In the genomic region with DNA sequence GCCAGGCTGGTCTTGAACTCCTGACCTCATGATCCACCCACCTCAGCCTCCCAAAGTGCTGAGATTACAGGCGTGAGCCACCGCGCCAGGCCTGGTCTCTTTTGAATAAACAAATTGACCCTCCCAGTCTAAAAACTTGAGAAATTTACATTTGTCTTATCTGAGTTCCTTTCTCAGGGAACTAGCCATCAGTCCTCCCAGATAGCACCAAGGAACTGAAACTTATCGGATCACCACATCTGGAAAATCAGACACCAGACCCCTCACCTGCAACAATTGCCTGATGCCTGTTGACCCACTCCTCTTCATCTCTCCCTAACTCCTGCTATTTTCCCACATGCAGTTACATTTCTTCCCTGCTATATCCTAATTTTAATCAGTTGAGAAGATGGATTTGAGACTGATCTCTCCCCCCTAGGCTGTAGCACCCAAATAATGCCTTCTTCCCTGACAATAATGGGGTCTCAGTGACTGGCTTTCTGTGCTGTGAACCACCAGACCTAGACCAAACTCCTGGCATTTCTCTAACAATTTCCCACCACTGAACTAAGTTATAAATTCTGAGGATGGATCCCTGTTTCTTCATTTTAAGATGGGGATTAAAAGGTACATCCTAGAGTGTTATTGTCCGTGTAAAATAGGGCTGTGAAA, we compare ENCODE assay signal across 2 cellular contexts.
TF ChIP-seq lines count a peak whose summit lies in the region.

No MANE protein-coding gene starts in this region.

TF ChIP-seq in SK-N-SH, 30 proteins besides CTCF, POLR2A, EP300 and RAD21 (continued from another document):
- TF ChIP-seq TAF1 (IDR thresholded peaks at IDR 0.05; ENCODE audit: borderline replicate concordance, low read depth, low read length) (no peak), RXRA (IDR thresholded peaks at IDR 0.05; ENCODE audit: borderline replicate concordance, low read depth) (no peak), EZH2phosphoT487 (IDR thresholded peaks at IDR 0.05; ENCODE audit: borderline replicate concordance, low read depth) (no peak), RFX5 (IDR thresholded peaks at IDR 0.05; ENCODE audit: low read length) (no peak), TCF12 (IDR thresholded peaks at IDR 0.05) (no peak)
- TF ChIP-seq, protein P1, sequence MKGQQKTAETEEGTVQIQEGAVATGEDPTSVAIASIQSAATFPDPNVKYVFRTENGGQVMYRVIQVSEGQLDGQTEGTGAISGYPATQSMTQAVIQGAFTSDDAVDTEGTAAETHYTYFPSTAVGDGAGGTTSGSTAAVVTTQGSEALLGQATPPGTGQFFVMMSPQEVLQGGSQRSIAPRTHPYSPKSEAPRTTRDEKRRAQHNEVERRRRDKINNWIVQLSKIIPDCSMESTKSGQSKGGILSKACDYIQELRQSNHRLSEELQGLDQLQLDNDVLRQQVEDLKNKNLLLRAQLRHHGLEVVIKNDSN (IDR thresholded peaks at IDR 0.05; ENCODE audit: borderline replicate concordance, low read depth), result no peak
- TF ChIP-seq, protein P2, sequence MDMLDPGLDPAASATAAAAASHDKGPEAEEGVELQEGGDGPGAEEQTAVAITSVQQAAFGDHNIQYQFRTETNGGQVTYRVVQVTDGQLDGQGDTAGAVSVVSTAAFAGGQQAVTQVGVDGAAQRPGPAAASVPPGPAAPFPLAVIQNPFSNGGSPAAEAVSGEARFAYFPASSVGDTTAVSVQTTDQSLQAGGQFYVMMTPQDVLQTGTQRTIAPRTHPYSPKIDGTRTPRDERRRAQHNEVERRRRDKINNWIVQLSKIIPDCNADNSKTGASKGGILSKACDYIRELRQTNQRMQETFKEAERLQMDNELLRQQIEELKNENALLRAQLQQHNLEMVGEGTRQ (IDR thresholded peaks at IDR 0.05; ENCODE audit: borderline replicate concordance, low read depth, low read length), result no peak

TF ChIP-seq in SK-N-SH treated with all-trans-retinoic acid at 6 μM for 48 hours, 23 proteins besides CTCF, POLR2A, EP300 and RAD21 (continued from another document):
- TF ChIP-seq, protein P3, sequence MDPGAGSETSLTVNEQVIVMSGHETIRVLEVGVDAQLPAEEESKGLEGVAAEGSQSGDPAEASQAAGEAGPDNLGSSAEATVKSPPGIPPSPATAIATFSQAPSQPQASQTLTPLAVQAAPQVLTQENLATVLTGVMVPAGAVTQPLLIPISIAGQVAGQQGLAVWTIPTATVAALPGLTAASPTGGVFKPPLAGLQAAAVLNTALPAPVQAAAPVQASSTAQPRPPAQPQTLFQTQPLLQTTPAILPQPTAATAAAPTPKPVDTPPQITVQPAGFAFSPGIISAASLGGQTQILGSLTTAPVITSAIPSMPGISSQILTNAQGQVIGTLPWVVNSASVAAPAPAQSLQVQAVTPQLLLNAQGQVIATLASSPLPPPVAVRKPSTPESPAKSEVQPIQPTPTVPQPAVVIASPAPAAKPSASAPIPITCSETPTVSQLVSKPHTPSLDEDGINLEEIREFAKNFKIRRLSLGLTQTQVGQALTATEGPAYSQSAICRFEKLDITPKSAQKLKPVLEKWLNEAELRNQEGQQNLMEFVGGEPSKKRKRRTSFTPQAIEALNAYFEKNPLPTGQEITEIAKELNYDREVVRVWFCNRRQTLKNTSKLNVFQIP (CRISPR knock-in tag; IDR thresholded peaks at IDR 0.05; ENCODE audit: borderline replicate concordance, low read depth), result no peak
- TF ChIP-seq, protein P4, sequence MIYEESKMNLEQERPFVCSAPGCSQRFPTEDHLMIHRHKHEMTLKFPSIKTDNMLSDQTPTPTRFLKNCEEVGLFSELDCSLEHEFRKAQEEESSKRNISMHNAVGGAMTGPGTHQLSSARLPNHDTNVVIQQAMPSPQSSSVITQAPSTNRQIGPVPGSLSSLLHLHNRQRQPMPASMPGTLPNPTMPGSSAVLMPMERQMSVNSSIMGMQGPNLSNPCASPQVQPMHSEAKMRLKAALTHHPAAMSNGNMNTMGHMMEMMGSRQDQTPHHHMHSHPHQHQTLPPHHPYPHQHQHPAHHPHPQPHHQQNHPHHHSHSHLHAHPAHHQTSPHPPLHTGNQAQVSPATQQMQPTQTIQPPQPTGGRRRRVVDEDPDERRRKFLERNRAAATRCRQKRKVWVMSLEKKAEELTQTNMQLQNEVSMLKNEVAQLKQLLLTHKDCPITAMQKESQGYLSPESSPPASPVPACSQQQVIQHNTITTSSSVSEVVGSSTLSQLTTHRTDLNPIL (CRISPR knock-in tag; IDR thresholded peaks at IDR 0.05; ENCODE audit: low read depth), result no peak
